7 cellular contexts compared by ENCODE assay signal in the genomic region with DNA sequence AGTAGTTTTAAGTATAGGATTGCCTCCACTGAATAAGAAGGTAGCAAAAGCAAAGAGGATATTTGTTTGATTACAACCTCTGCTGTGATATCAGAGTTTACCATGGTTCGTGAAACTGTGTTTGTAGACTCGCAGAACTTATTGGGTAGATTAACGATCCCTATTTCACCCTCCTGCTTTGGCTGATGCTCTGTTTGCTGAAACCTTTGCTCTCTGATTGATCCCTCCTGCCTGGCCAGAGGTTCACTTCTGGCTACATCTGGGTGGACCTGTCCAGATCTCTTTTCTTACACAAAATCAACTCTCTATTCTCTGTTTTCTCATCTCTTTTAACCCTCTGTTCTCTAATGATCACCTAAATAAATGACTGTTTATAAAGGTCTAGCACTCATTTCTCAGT.
"Had no signal": no experiment of that assay in that cellular context is flagged by ENCODE, and none has a peak within 500 bp of the region (broad histone marks: within the 10 kb centered on the region; RNA-seq: fewer than 3 reads in every experiment).

No MANE protein-coding gene starts in this region.

- H3K27ac Mint-ChIP-seq: H9 had no signal

- H3K9me3 Mint-ChIP-seq: H9 had no signal

- ATAC-seq: K562 had no signal

- DNase-seq: GM23248, H9, HCEC 1CT, IMR-90, KG1 had no signal

- H3K4me3 ChIP-seq: GM23248, K562 had no signal

- H3K4me1 Mint-ChIP-seq: H9 had no signal

- H3K27ac ChIP-seq: GM23248, HL-60 had no signal

- H3K4me3 Mint-ChIP-seq: H9 had no signal

- H2AFZ ChIP-seq: GM23248 had no signal

- H3K9ac ChIP-seq: GM23248 had no signal
